12 cellular contexts compared by ENCODE assay signal in genomic region chr1:163166886-163167555, GRCh38. TPM values are rescaled to one million over a fixed set of nuclear protein-coding genes. Genes with fewer than 3 reads are reported as not detected.
DNase-seq lines count a peak whose midpoint lies in the region; ATAC-seq and TF ChIP-seq lines count a peak whose summit lies in the region.
"Had no signal": no experiment of that assay in that cellular context is flagged by ENCODE, and none has a peak within 500 bp of the region (broad histone marks: within the 10 kb centered on the region; RNA-seq: fewer than 3 reads in every experiment).

No MANE protein-coding gene starts in this region.

- H3K27me3 Mint-ChIP-seq in activated T-helper 1 cell treated with anti-CD3 and anti-CD28 coated beads, Interleukin-12 subunit alpha, Interleukin-12 subunit beta, Interleukin-2, Interleukin-4 antibody, amounts not matched to agents 30 ng/mL and 10 ng/mL and 1 ng/mL, durations not matched to agents 14 hours and 24 hours and 36 hours (ENCODE audit: insufficient read depth): no peaks in the 10 kb centered on the region
- H3K27me3 Mint-ChIP-seq: activated CD4-positive, alpha-beta memory T cell treated with anti-CD3 and anti-CD28 coated beads for 36 hours had no signal

- TF ChIP-seq POLR2A in heart left ventricle (IDR thresholded peaks at IDR 0.05) (no peak), gastroesophageal sphincter (IDR thresholded peaks at IDR 0.05) (no peak), uterus (IDR thresholded peaks at IDR 0.05) (no peak)

- peaks cover 0 to 8% (median 0%) of the 10 kb centered on the region in 9 donors for H3K36me3 ChIP-seq in heart left ventricle
- no peaks in the 10 kb centered on the region for H3K36me3 ChIP-seq in SK-N-MC (ENCODE audit: insufficient read depth, low read length)
- H3K36me3 ChIP-seq in gastroesophageal sphincter: no peaks in the 10 kb centered on the region
- no peaks in the 10 kb centered on the region for H3K36me3 ChIP-seq in uterus

- no peaks in the 10 kb centered on the region for H3K9me3 ChIP-seq in heart left ventricle
- H3K9me3 ChIP-seq in SK-N-MC (ENCODE audit: low read depth, low read length): no peaks in the 10 kb centered on the region
- no peaks in the 10 kb centered on the region for H3K9me3 ChIP-seq in gastroesophageal sphincter
- H3K9me3 ChIP-seq in uterus: no peaks in the 10 kb centered on the region

- peak overlapping the region in 9 of 12 donors; percentile 35 to 73 (median 44) for H3K27ac ChIP-seq in heart left ventricle
- H3K27ac ChIP-seq in SK-N-MC: peak overlapping the region; percentile 93
- peak overlapping the region; percentile 47 to 69 (median 62) for H3K27ac ChIP-seq in gastroesophageal sphincter
- peak overlapping the region; percentile 7 to 45 for H3K27ac ChIP-seq in uterus

- H3K4me3 Mint-ChIP-seq in activated T-helper 1 cell treated with anti-CD3 and anti-CD28 coated beads, Interleukin-12 subunit alpha, Interleukin-12 subunit beta, Interleukin-2, Interleukin-4 antibody, amounts not matched to agents 30 ng/mL and 10 ng/mL and 1 ng/mL, durations not matched to agents 14 hours and 24 hours and 36 hours: no peak overlapping the region
- H3K4me3 Mint-ChIP-seq: activated CD4-positive, alpha-beta memory T cell treated with anti-CD3 and anti-CD28 coated beads for 36 hours; memory B cell had no signal

- TF ChIP-seq EP300 in gastroesophageal sphincter (IDR thresholded peaks at IDR 0.05): no peak

- H3K4me3 ChIP-seq in heart left ventricle (no peak overlapping the region), SK-N-MC (peak overlapping the region; percentile 63), gastroesophageal sphincter (no peak overlapping the region), uterus (no peak overlapping the region)

- WGBS in heart left ventricle, 4 donors: 64 to 76% (median 67%) methylated on average over 6 of the region's 6 CpGs
- 39 to 69% methylated on average over 3 to 6 of the region's 6 CpGs for WGBS in gastroesophageal sphincter (ENCODE audit: low coverage in 1 of 2), 2 donors

- no peak overlapping the region for H3K27ac Mint-ChIP-seq in activated T-helper 1 cell treated with anti-CD3 and anti-CD28 coated beads, Interleukin-12 subunit alpha, Interleukin-12 subunit beta, Interleukin-2, Interleukin-4 antibody, amounts not matched to agents 30 ng/mL and 10 ng/mL and 1 ng/mL, durations not matched to agents 14 hours and 24 hours and 36 hours
- H3K27ac Mint-ChIP-seq: activated CD4-positive, alpha-beta memory T cell treated with anti-CD3 and anti-CD28 coated beads for 36 hours; memory B cell had no signal

- H3K27me3 ChIP-seq in heart left ventricle: no peaks in the 10 kb centered on the region
- H3K27me3 ChIP-seq in gastroesophageal sphincter: no peaks in the 10 kb centered on the region
- no peaks in the 10 kb centered on the region for H3K27me3 ChIP-seq in uterus

- no peak for TF ChIP-seq CTCF in heart left ventricle (IDR thresholded peaks at IDR 0.05)
- TF ChIP-seq CTCF in gastroesophageal sphincter (IDR thresholded peaks at IDR 0.05): no peak
- no peak for TF ChIP-seq CTCF in uterus (IDR thresholded peaks at IDR 0.05)

- H3K4me1 ChIP-seq in heart left ventricle (peaks cover 0 to 63% (median 10%) of the 10 kb centered on the region in 12 donors), gastroesophageal sphincter (peaks cover 0 to 79% (median 11%) of the 10 kb centered on the region in 3 donors), uterus (peaks cover 0 to 10% of the 10 kb centered on the region in 2 donors)

- H3K9me3 Mint-ChIP-seq in activated T-helper 1 cell treated with anti-CD3 and anti-CD28 coated beads, Interleukin-12 subunit alpha, Interleukin-12 subunit beta, Interleukin-2, Interleukin-4 antibody, amounts not matched to agents 30 ng/mL and 10 ng/mL and 1 ng/mL, durations not matched to agents 14 hours and 24 hours and 36 hours: no peaks in the 10 kb centered on the region
- H3K9me3 Mint-ChIP-seq: activated CD4-positive, alpha-beta memory T cell treated with anti-CD3 and anti-CD28 coated beads for 36 hours; memory B cell had no signal

- ATAC-seq in heart left ventricle (no peak), left ventricle myocardium superior (no peak), gastroesophageal sphincter (no peak)

- no peaks in the 10 kb centered on the region for H3K36me3 Mint-ChIP-seq in activated T-helper 1 cell treated with anti-CD3 and anti-CD28 coated beads, Interleukin-12 subunit alpha, Interleukin-12 subunit beta, Interleukin-2, Interleukin-4 antibody, amounts not matched to agents 30 ng/mL and 10 ng/mL and 1 ng/mL, durations not matched to agents 14 hours and 24 hours and 36 hours (ENCODE audit: low read depth)
- H3K36me3 Mint-ChIP-seq: memory B cell had no signal

- no peak overlapping the region for H3K9ac ChIP-seq in SK-N-MC (ENCODE audit: insufficient read length)

- no peak for DNase-seq in heart left ventricle
- DNase-seq in left ventricle myocardium superior: no peak
- no peak for DNase-seq in SK-N-MC (ENCODE audit: low read depth, low spot score)
- DNase-seq in uterus: no peak
- DNase-seq in HUDEP-2 (lab: John Stamatoyannopoulos, UW; ENCODE audit: unreplicated experiment in 76 of 76): no peak
- DNase-seq in stimulated activated CD4-positive, alpha-beta T cell treated with anti-CD3 and anti-CD28 coated beads, Interleukin-4, amount 100 ng/mL, for 1 hour: no peak
- DNase-seq in activated T-helper 1 cell treated with anti-CD3 and anti-CD28 coated beads, Interleukin-12 subunit alpha, Interleukin-12 subunit beta, Interleukin-2, Interleukin-4 antibody, amounts not matched to agents 30 ng/mL and 10 ng/mL and 1 ng/mL, durations not matched to agents 14 hours and 24 hours and 36 hours (ENCODE audit: low spot score): no peak
- DNase-seq: activated CD4-positive, alpha-beta memory T cell treated with anti-CD3 and anti-CD28 coated beads for 36 hours; activated effector memory CD4-positive, alpha-beta T cell treated with Interleukin-2 at 50 U/mL for 16 hours; T-helper 9 cell had no signal

- intact Hi-C loops in heart left ventricle (cut with DNase I): loop anchor here in 1 of 10 donors (10.0 kb wide), 1 partner anchor 62 kb away; no protein-coding TSS in a partner anchor
- intact Hi-C loops in left ventricle myocardium superior (cut with micrococcal nuclease): no loop called here
- intact Hi-C loops in uterus (cut with DNase I; ENCODE audit: low total_unique reads): no loop called here
- intact Hi-C loops in activated T-helper 1 cell treated with anti-CD3 and anti-CD28 coated beads, Interleukin-12 subunit alpha, Interleukin-12 subunit beta, Interleukin-2, Interleukin-4 antibody, amounts not matched to agents 30 ng/mL and 10 ng/mL and 1 ng/mL, durations not matched to agents 14 hours and 24 hours and 36 hours (cut with micrococcal nuclease): no loop called here

- no peaks in the 10 kb centered on the region for H3K4me1 Mint-ChIP-seq in activated T-helper 1 cell treated with anti-CD3 and anti-CD28 coated beads, Interleukin-12 subunit alpha, Interleukin-12 subunit beta, Interleukin-2, Interleukin-4 antibody, amounts not matched to agents 30 ng/mL and 10 ng/mL and 1 ng/mL, durations not matched to agents 14 hours and 24 hours and 36 hours (ENCODE audit: low read depth)
- H3K4me1 Mint-ChIP-seq: memory B cell had no signal

RNA-seq across cellular contexts. Expression of gene RGS5, which starts 35.7 kb away (rescaled TPM):
- total RNA-seq in heart left ventricle (100 to 1,000 TPM; 137 to 439 (median 218) TPM), left ventricle myocardium superior (278 TPM), gastroesophageal sphincter (100 to 1,000 TPM; 267 to 427 (median 386) TPM), uterus (100 to 1,000 TPM in 2 of 4 donors, 10 to 100 TPM in 2; 37.1 to 197 (median 120) TPM)
- 10 to 100 TPM; 63.3 to 90.2 TPM for polyA plus RNA-seq in heart left ventricle
- total RNA-seq in activated T-helper 1 cell treated with anti-CD3 and anti-CD28 coated beads, Interleukin-12 subunit alpha, Interleukin-12 subunit beta, Interleukin-2, Interleukin-4 antibody, amounts not matched to agents 30 ng/mL and 10 ng/mL and 1 ng/mL, durations not matched to agents 14 hours and 24 hours and 36 hours: 1.1 and 4.4 TPM in 2 replicates

Comparison
In these comparisons a context has a peak if more than half of its experiments do, and no peak if none do; other contexts are left out.
1. H3K27ac ChIP-seq: peak in every context shown above with its lines; median percentile 93 in SK-N-MC; 62 in gastroesophageal sphincter; 44 in heart left ventricle; 26 in uterus.